In genomic region chr7:137038706-137039105, GRCh38 we compare ENCODE assay signal across 22 cellular contexts.
A peak's percentile ranks its signal among the peaks of the same experiment; 100 is the strongest.
DNase-seq lines count a peak whose midpoint lies in the region; ATAC-seq and TF ChIP-seq lines count a peak whose summit lies in the region.
"Had no signal": no experiment of that assay in that cellular context is flagged by ENCODE, and none has a peak within 500 bp of the region (broad histone marks: within the 10 kb centered on the region; RNA-seq: fewer than 3 reads in every experiment).

No MANE protein-coding gene starts in this region.

- peak; percentile 48 for DNase-seq in EL
- DNase-seq in IMR-90, result no peak
- peak; percentile 69 for DNase-seq in SK-N-MC (ENCODE audit: low read depth, low spot score)
- no peak for DNase-seq in NCI-H2171 treated with DMSO at 0.1 percent for 48 hours (lab: John Stamatoyannopoulos, UW)
- DNase-seq in HCEC 1CT, result no peak
- no peak for DNase-seq in retina
- DNase-seq: 8988T; ACHN; BE2C; C1 segment of cervical spinal cord; CD4-positive, alpha-beta memory T cell; CD4-positive, CD25-positive, alpha-beta regulatory T cell; CD8-positive, alpha-beta memory T cell; COR-L47; DMS 273 treated with DMSO at 0.1 percent for 48 hours; DMS153; DMS53; DMS79; DND-41; GDM1 had no signal

- no peak overlapping the region for H3K4me3 ChIP-seq in IMR-90 (ENCODE audit: insufficient read depth, low read depth, low read length)
- H3K4me3 ChIP-seq in SK-N-MC, result peak overlapping the region; percentile 22; the same call in 1 of the 2 replicates
- H3K4me3 ChIP-seq: BLaER1, GM12878 had no signal

- no peak for ATAC-seq in IMR-90 (ENCODE audit: low read depth)
- ATAC-seq: GM12878 had no signal

- H2BK120ac ChIP-seq in IMR-90 (ENCODE audit: low read depth, low read length), result no peak overlapping the region

- 0 out of 3 replicates have a peak overlapping the region, but pooled peaks have one; percentile 8 for H2BK15ac ChIP-seq in IMR-90 (ENCODE audit: low read depth, low read length)

- no peak for TF ChIP-seq POLR2A in IMR-90 (IDR thresholded peaks at IDR 0.05; ENCODE audit: low read depth, low read length)

- no peak overlapping the region for H4K8ac ChIP-seq in IMR-90 (ENCODE audit: low read depth in 2 of 2, low read length in 2 of 2)

- H4K5ac ChIP-seq in IMR-90 (ENCODE audit: low read depth, low read length), result no peak overlapping the region

- H3K36me3 ChIP-seq in IMR-90 (ENCODE audit: control insufficient read depth, insufficient read depth, low read length) (no peaks in the 10 kb centered on the region), SK-N-MC (ENCODE audit: insufficient read depth, low read length) (no peaks in the 10 kb centered on the region)
- H3K36me3 ChIP-seq: BE2C, BLaER1 had no signal

- H3K9ac ChIP-seq in IMR-90 (ENCODE audit: low read depth, low read length) (no peak overlapping the region), SK-N-MC (ENCODE audit: insufficient read length) (no peak overlapping the region)
- H3K9ac ChIP-seq: BLaER1 had no signal

- no peak overlapping the region for H3K23ac ChIP-seq in IMR-90 (ENCODE audit: low read depth, low read length)

- CTCF ChIA-PET in IMR-90 (lab: Yijun Ruan, JAX), result no interaction called here

- no peak for TF ChIP-seq RAD21 in IMR-90 (IDR thresholded peaks at IDR 0.05; ENCODE audit: low read length)

- H3K9me1 ChIP-seq in IMR-90 (ENCODE audit: insufficient read depth, low read length), result no peaks in the 10 kb centered on the region

- in situ Hi-C loops in IMR-90 (cut with MboI; ENCODE audit: low sequenced_read_pairs), result no loop called here

- no peaks in the 10 kb centered on the region for H3K79me1 ChIP-seq in IMR-90 (ENCODE audit: low read depth in 1 of 2, low read length in 2 of 2)

- no peak overlapping the region for H2AK5ac ChIP-seq in IMR-90 (ENCODE audit: low read depth, low read length)

- no peak overlapping the region for H3K4me2 ChIP-seq in IMR-90 (ENCODE audit: low read depth, low read length)
- H3K4me2 ChIP-seq: BLaER1 had no signal

- H2AK9ac ChIP-seq in IMR-90 (replicated peaks; ENCODE audit: low read depth, low read length, poor library complexity), result no peak overlapping the region

- POLR2A ChIA-PET in IMR-90 (lab: Charles Lee; ENCODE audit: unreplicated experiment), result no interaction called here

- dilution Hi-C loops in IMR-90 (cut with HindIII; ENCODE audit: low sequenced_read_pairs, unreplicated experiment), result no loop called here

- no peak overlapping the region for H3K18ac ChIP-seq in IMR-90 (ENCODE audit: low read depth, low read length)

- H3K27ac ChIP-seq in IMR-90 (ENCODE audit: insufficient read depth, low read length) (no peak overlapping the region), SK-N-MC (0 out of 2 replicates have a peak overlapping the region, but pooled peaks have one; percentile 36)
- H3K27ac ChIP-seq: BLaER1 had no signal

- H3K27me3 ChIP-seq in IMR-90 (ENCODE audit: control insufficient read depth, insufficient read depth, low read length), result no peaks in the 10 kb centered on the region
- H3K27me3 ChIP-seq: BE2C, BLaER1 had no signal

- no peak overlapping the region for H2BK5ac ChIP-seq in IMR-90 (ENCODE audit: low read depth, low read length, poor library complexity, severe bottlenecking)

- intact Hi-C loops in IMR-90 (cut with micrococcal nuclease), result no loop called here

- no peak overlapping the region for H4K91ac ChIP-seq in IMR-90 (ENCODE audit: insufficient read depth, low read depth, low read length)

- H3K4me1 ChIP-seq in IMR-90 (ENCODE audit: control insufficient read depth, insufficient read depth, low read length), result no peaks in the 10 kb centered on the region
- H3K4me1 ChIP-seq: BE2C, BLaER1 had no signal

- WGBS in IMR-90 (ENCODE audit: extremely low coverage in 2 of 2, insufficient read length in 1 of 2), 2 experiments, result no CpG with 5 or more reads among the region's 2 CpGs

- no peaks in the 10 kb centered on the region for H4K20me1 ChIP-seq in IMR-90 (ENCODE audit: insufficient read depth, low read length)
- H4K20me1 ChIP-seq: BLaER1 had no signal

- no peak overlapping the region for H3K4ac ChIP-seq in IMR-90 (ENCODE audit: low read depth, low read length)

- H3K14ac ChIP-seq in IMR-90 (replicated peaks; ENCODE audit: low read depth, low read length), result no peak overlapping the region

- TF ChIP-seq CTCF in IMR-90 (conservative IDR thresholded peaks at IDR 0.05; ENCODE audit: low read depth, low read length), result no peak

- H3K9me3 ChIP-seq in IMR-90 (ENCODE audit: control insufficient read depth, insufficient read depth, low read length) (no peaks in the 10 kb centered on the region), SK-N-MC (ENCODE audit: low read depth, low read length) (no peaks in the 10 kb centered on the region)
- H3K9me3 ChIP-seq: BE2C, BLaER1 had no signal

- H2BK20ac ChIP-seq in IMR-90 (ENCODE audit: low read depth, low read length), result no peak overlapping the region

- no TSS peak for BruUV-seq in IMR-90 (replicated peaks; lab: Mats Ljungman, UMichigan)

- H2AFZ ChIP-seq in IMR-90 (replicated peaks; ENCODE audit: low read length, poor library complexity), result no peak overlapping the region

- H3K56ac ChIP-seq in IMR-90 (ENCODE audit: extremely low read depth, insufficient read depth, low read length), result no peak overlapping the region; the same call in 1 of the 2 replicates

TF ChIP-seq in IMR-90, 13 proteins besides CTCF, POLR2A, EP300 and RAD21:
- no peak for TF ChIP-seq MAFK (IDR thresholded peaks at IDR 0.05; ENCODE audit: low read depth, low read length)
- TF ChIP-seq USF2 (IDR thresholded peaks at IDR 0.05; ENCODE audit: low read depth, low read length), result no peak
- TF ChIP-seq BHLHE40 (IDR thresholded peaks at IDR 0.05; ENCODE audit: low read depth, low read length), result no peak
- TF ChIP-seq FOS (IDR thresholded peaks at IDR 0.05; ENCODE audit: low read depth, low read length), result no peak
- no peak for TF ChIP-seq SMC3 (IDR thresholded peaks at IDR 0.05; ENCODE audit: low read depth, low read length)
- no peak for TF ChIP-seq RFX5 (IDR thresholded peaks at IDR 0.05; ENCODE audit: low read depth, low read length)
- no peak for TF ChIP-seq CEBPB (IDR thresholded peaks at IDR 0.05; ENCODE audit: low read depth, low read length)
- no peak for TF ChIP-seq CHD1 (IDR thresholded peaks at IDR 0.05; ENCODE audit: low read depth, low read length)
- TF ChIP-seq MAZ (IDR thresholded peaks at IDR 0.05; ENCODE audit: borderline replicate concordance, low read depth, low read length), result no peak
- TF ChIP-seq RCOR1 (IDR thresholded peaks at IDR 0.05; ENCODE audit: insufficient replicate concordance, low read length), result no peak
- TF ChIP-seq NFE2L2 (IDR thresholded peaks at IDR 0.05; ENCODE audit: low read depth, low read length), result no peak
- no peak for TF ChIP-seq ELK1 (IDR thresholded peaks at IDR 0.05; ENCODE audit: borderline replicate concordance, low read depth, low read length)
- no peak for TF ChIP-seq MXI1 (IDR thresholded peaks at IDR 0.05; ENCODE audit: borderline replicate concordance, low read depth, low read length)

Comparison
In these comparisons a context has a peak if more than half of its experiments do, and no peak if none do; other contexts are left out.
1. DNase-seq: peak in EL (single experiment) and SK-N-MC (single experiment); none in IMR-90 (single experiment), NCI-H2171 treated with DMSO at 0.1 percent for 48 hours (single experiment), HCEC 1CT (single experiment) and retina (single experiment).